In genomic region chr17:35213412-35213925, GRCh38 we compare ENCODE assay signal across 18 cellular contexts. TPM values are rescaled to one million over a fixed set of nuclear protein-coding genes. Genes with fewer than 3 reads are reported as not detected.
DNase-seq lines count a peak whose midpoint lies in the region; ATAC-seq, FAIRE-seq and TF ChIP-seq lines count a peak whose summit lies in the region.
"Had no signal": no experiment of that assay in that cellular context is flagged by ENCODE, and none has a peak within 500 bp of the region (broad histone marks: within the 10 kb centered on the region; RNA-seq: fewer than 3 reads in every experiment).

No MANE protein-coding gene starts in this region.

- no peaks in the 10 kb centered on the region for H3K36me3 ChIP-seq in Loucy (ENCODE audit: insufficient read depth, low read length)
- H3K36me3 ChIP-seq in small intestine (ENCODE audit: control insufficient read depth in 2 of 2, insufficient read depth in 2 of 2, low read length in 2 of 2) = no peaks in the 10 kb centered on the region
- H3K36me3 ChIP-seq: pancreas had no signal

- 60 to 76% (median 76%) methylated on average over 5 of the region's 5 CpGs for WGBS in small intestine, 3 donors

- no peaks in the 10 kb centered on the region for H3K79me2 ChIP-seq in Loucy (ENCODE audit: insufficient read depth, low read length)

- H3F3A ChIP-seq in Loucy (ENCODE audit: low read depth) = no peaks in the 10 kb centered on the region; the same call in 1 of the 2 replicates

- H3K4me3 Mint-ChIP-seq in activated T-cell treated with anti-CD3 and anti-CD28 coated beads, Interleukin-2, amount 50 U/mL, for 24 hours = peak overlapping the region; percentile 53
- H3K4me3 Mint-ChIP-seq in central memory CD8-positive, alpha-beta T cell = peak overlapping the region; percentile 54

- no peak overlapping the region for H3K9ac ChIP-seq in Loucy (ENCODE audit: low read depth, low read length, poor library complexity, severe bottlenecking)

- H3K27ac ChIP-seq in small intestine (ENCODE audit: low read depth in 1 of 2, low read length in 1 of 2) = peak overlapping the region; percentile 9 to 79
- H3K27ac ChIP-seq: pancreas had no signal

- peaks cover 88% of the 10 kb centered on the region for H3K4me1 Mint-ChIP-seq in activated T-cell treated with anti-CD3 and anti-CD28 coated beads, Interleukin-2, amount 50 U/mL, for 24 hours (ENCODE audit: low read depth)
- peaks cover 77% of the 10 kb centered on the region for H3K4me1 Mint-ChIP-seq in central memory CD8-positive, alpha-beta T cell

- peak overlapping the region; percentile 87 for H3K27ac Mint-ChIP-seq in activated T-cell treated with anti-CD3 and anti-CD28 coated beads, Interleukin-2, amount 50 U/mL, for 24 hours
- H3K27ac Mint-ChIP-seq in central memory CD8-positive, alpha-beta T cell (ENCODE audit: low read depth) = peak overlapping the region; percentile 90

- H3K9me3 Mint-ChIP-seq in activated T-cell treated with anti-CD3 and anti-CD28 coated beads, Interleukin-2, amount 50 U/mL, for 24 hours = peaks cover 11% of the 10 kb centered on the region
- peaks cover 11% of the 10 kb centered on the region for H3K9me3 Mint-ChIP-seq in central memory CD8-positive, alpha-beta T cell

- peak overlapping the region; percentile 41 for H3K4me3 ChIP-seq in Loucy (ENCODE audit: low read length, poor library complexity, severe bottlenecking)
- H3K4me3 ChIP-seq in small intestine (ENCODE audit: low read depth in 1 of 2, low read length in 2 of 2) = no peak overlapping the region
- H3K4me3 ChIP-seq: pancreas, smooth muscle cell had no signal

- no peak overlapping the region for H2AFZ ChIP-seq in Loucy (ENCODE audit: low read length)

- no peaks in the 10 kb centered on the region for H3K27me3 Mint-ChIP-seq in activated T-cell treated with anti-CD3 and anti-CD28 coated beads, Interleukin-2, amount 50 U/mL, for 24 hours
- no peaks in the 10 kb centered on the region for H3K27me3 Mint-ChIP-seq in central memory CD8-positive, alpha-beta T cell

- TF ChIP-seq CTCF in Loucy (conservative IDR thresholded peaks at IDR 0.05; ENCODE audit: low read length) = no peak

- no peak for FAIRE-seq in small intestine (lab: Jason Lieb, UNC)
- FAIRE-seq: pancreas, TTC549 had no signal

- H3K4me2 ChIP-seq in Loucy (ENCODE audit: low read depth, low read length, poor library complexity, severe bottlenecking) = peak overlapping the region; percentile 85
- H3K4me2 ChIP-seq: smooth muscle cell had no signal

- DNase-seq in activated T-cell treated with anti-CD3 and anti-CD28 coated beads, Interleukin-2, amount 50 U/mL, for 24 hours = no peak
- DNase-seq in activated T-cell treated with anti-CD3 and anti-CD28 coated beads, Interleukin-2, amount 50 U/mL, for 48 hours = no peak
- DNase-seq in central memory CD8-positive, alpha-beta T cell (ENCODE audit: low spot score in 2 of 2) = no peak
- DNase-seq in small intestine = no peak
- DNase-seq in NCI-H2171 treated with DMSO at 0.1 percent for 48 hours (lab: John Stamatoyannopoulos, UW) = no peak
- DNase-seq in C1 segment of cervical spinal cord (lab: John Stamatoyannopoulos, UW) = no peak
- DNase-seq: ACHN; effector CD8-positive, alpha-beta T cell; hypothalamus; NCI-H2029; NCI-H526; pancreas; PC-3 had no signal

- no peak for ATAC-seq in central memory CD8-positive, alpha-beta T cell (replicated peaks; ENCODE audit: extremely low read depth, poor library complexity, severe bottlenecking)
- no peak for ATAC-seq in HG02623 (IDR thresholded peaks at IDR 0.05; ENCODE audit: unreplicated experiment)
- ATAC-seq: pancreas, PC-3 had no signal

- H3K9me2 ChIP-seq in Loucy (replicated peaks; ENCODE audit: low read depth, low read length) = no peaks in the 10 kb centered on the region

- peaks cover 33% of the 10 kb centered on the region for H3K4me1 ChIP-seq in Loucy (ENCODE audit: insufficient read depth, low read length, poor library complexity, severe bottlenecking)
- H3K4me1 ChIP-seq in small intestine (ENCODE audit: control insufficient read depth in 2 of 2, insufficient read depth in 1 of 2, low read depth in 1 of 2, low read length in 1 of 2) = peaks cover 0 to 3% of the 10 kb centered on the region in 2 donors
- H3K4me1 ChIP-seq: pancreas had no signal

- H3K9me3 ChIP-seq in Loucy (ENCODE audit: insufficient read depth, low read depth, low read length) = no peaks in the 10 kb centered on the region
- no peaks in the 10 kb centered on the region for H3K9me3 ChIP-seq in small intestine (ENCODE audit: control insufficient read depth, low read depth)
- H3K9me3 ChIP-seq: pancreas had no signal

- H3K36me3 Mint-ChIP-seq in activated T-cell treated with anti-CD3 and anti-CD28 coated beads, Interleukin-2, amount 50 U/mL, for 24 hours (ENCODE audit: low read depth) = no peaks in the 10 kb centered on the region
- peaks cover 10% of the 10 kb centered on the region for H3K36me3 Mint-ChIP-seq in central memory CD8-positive, alpha-beta T cell (ENCODE audit: insufficient read depth)

- peaks cover 4% of the 10 kb centered on the region for H4K20me1 ChIP-seq in Loucy (ENCODE audit: insufficient read depth, low read length, poor library complexity, severe bottlenecking)

- H3K27me3 ChIP-seq in Loucy (ENCODE audit: insufficient read depth, low read length, poor library complexity, severe bottlenecking) (peaks cover 90% of the 10 kb centered on the region), small intestine (ENCODE audit: control insufficient read depth in 2 of 2, insufficient read depth in 2 of 2, low read length in 2 of 2) (no peaks in the 10 kb centered on the region)
- H3K27me3 ChIP-seq: pancreas had no signal

RNA-seq across cellular contexts. Expression of gene SLC35G3, which starts 19.3 kb away (rescaled TPM):
- polyA plus RNA-seq in small intestine = under 1 TPM in 1 of 3 donors, not detected in 2; 0.22 TPM
- polyA plus RNA-seq: pancreas, smooth muscle cell, urinary bladder had no signal

RNA-seq across cellular contexts. Expression of gene SLFN5, which starts 29.4 kb away (rescaled TPM):
- polyA plus RNA-seq in small intestine = 1 to 10 TPM; 2.4 to 5.8 (median 2.5) TPM
